Comparison of ENCODE assay signal across 18 cellular contexts in genomic region chr10:11548065-11548762, GRCh38.
"Had no signal": no experiment of that assay in that cellular context is flagged by ENCODE, and none has a peak within 500 bp of the region (broad histone marks: within the 10 kb centered on the region; RNA-seq: fewer than 3 reads in every experiment).

No MANE protein-coding gene starts in this region.

- H3K9me3 Mint-ChIP-seq: activated naive CD4-positive, alpha-beta T cell treated with anti-CD3 and anti-CD28 coated beads, Interleukin-2, amount 50 U/mL, for 72 hours; naive thymus-derived CD4-positive, alpha-beta T cell; type B pancreatic cell had no signal

- H3K9me3 ChIP-seq: gastroesophageal sphincter, heart right ventricle, suprapubic skin had no signal

- H3K36me3 Mint-ChIP-seq: activated naive CD4-positive, alpha-beta T cell treated with anti-CD3 and anti-CD28 coated beads, Interleukin-2, amount 50 U/mL, for 72 hours had no signal

- H3K36me3 ChIP-seq: gastroesophageal sphincter, heart right ventricle, suprapubic skin had no signal

- DNase-seq: activated CD4-positive, alpha-beta T cell treated with anti-CD3 and anti-CD28 coated beads for 1 hour; activated CD4-positive, alpha-beta T cell treated with anti-CD3 and anti-CD28 coated beads, Interleukin-2, amount 50 U/mL, for 48 hours; activated effector memory CD4-positive, alpha-beta T cell treated with anti-CD3 and anti-CD28 coated beads, Interleukin-2, amount 50 U/mL, for 16 hours; dorsolateral prefrontal cortex; endodermal cell; heart right ventricle; left colon; naive thymus-derived CD4-positive, alpha-beta T cell; stimulated activated CD4-positive, alpha-beta T cell treated with anti-CD3 and anti-CD28 coated beads, Interleukin-15, amount 100 ng/mL, for 24 hours; stimulated activated CD4-positive, alpha-beta T cell treated with anti-CD3 and anti-CD28 coated beads, Interleukin-4, amount 100 ng/mL, for 1 hour; stimulated activated naive CD4-positive, alpha-beta T cell; T-helper 1 cell; T1000 had no signal

- H3K27me3 ChIP-seq: dorsolateral prefrontal cortex, gastroesophageal sphincter, heart right ventricle, suprapubic skin had no signal

- H3K27ac ChIP-seq: dorsolateral prefrontal cortex, gastroesophageal sphincter, heart right ventricle, suprapubic skin had no signal

- H3K4me3 ChIP-seq: gastroesophageal sphincter, heart right ventricle, lung had no signal

- H3K4me3 Mint-ChIP-seq: endodermal cell; naive thymus-derived CD4-positive, alpha-beta T cell; type B pancreatic cell had no signal

- ATAC-seq: activated naive CD4-positive, alpha-beta T cell treated with anti-CD3 and anti-CD28 coated beads, Interleukin-2, amount 50 U/mL, for 72 hours; gastroesophageal sphincter; heart right ventricle; left colon; naive thymus-derived CD4-positive, alpha-beta T cell had no signal

- H3K27ac Mint-ChIP-seq: activated naive CD4-positive, alpha-beta T cell treated with anti-CD3 and anti-CD28 coated beads, Interleukin-2, amount 50 U/mL, for 72 hours; endodermal cell; naive thymus-derived CD4-positive, alpha-beta T cell; type B pancreatic cell had no signal

- H3K27me3 Mint-ChIP-seq: type B pancreatic cell had no signal
